ENCODE assay signal across 35 cellular contexts in the genomic region with DNA sequence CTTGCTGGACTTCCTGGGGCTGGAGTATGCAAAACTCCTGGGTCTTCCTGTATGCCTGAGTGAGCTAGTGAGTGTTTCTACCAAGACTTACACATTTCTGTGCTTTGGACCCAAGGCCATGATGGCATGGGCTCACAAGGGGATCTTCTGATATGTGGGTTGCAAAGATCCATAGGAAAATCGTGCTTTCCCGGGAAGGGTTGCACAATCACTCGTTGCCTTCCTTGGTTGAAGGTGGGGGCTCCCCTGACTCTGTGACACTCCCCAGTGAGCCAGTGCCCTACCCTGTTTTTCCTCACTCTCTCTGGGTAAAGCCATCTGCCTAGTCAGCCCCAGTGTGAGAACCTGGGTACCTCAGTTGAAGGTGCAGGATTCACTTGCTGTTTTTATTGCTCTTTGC.
DNase-seq lines count a peak whose midpoint lies in the region; ATAC-seq, FAIRE-seq and TF ChIP-seq lines count a peak whose summit lies in the region.
"Had no signal": no experiment of that assay in that cellular context is flagged by ENCODE, and none has a peak within 500 bp of the region (broad histone marks: within the 10 kb centered on the region; RNA-seq: fewer than 3 reads in every experiment).

No MANE protein-coding gene starts in this region.

- no peak overlapping the region for H2AK5ac ChIP-seq in IMR-90 (ENCODE audit: low read depth, low read length)

- BruUV-seq in HepG2 (replicated peaks; lab: Mats Ljungman, UMichigan) (no TSS peak), IMR-90 (replicated peaks; lab: Mats Ljungman, UMichigan) (no TSS peak)

- no peak overlapping the region for H3K4me3 ChIP-seq in HepG2 (replicated peaks in 1 of 3; ENCODE audit: insufficient read depth in 1 of 3, low read depth in 2 of 3, low read length in 3 of 3)
- no peak overlapping the region for H3K4me3 ChIP-seq in right lobe of liver
- H3K4me3 ChIP-seq in IMR-90 (ENCODE audit: insufficient read depth, low read depth, low read length), result no peak overlapping the region
- no peak overlapping the region for H3K4me3 ChIP-seq in aorta (ENCODE audit: low read length in 2 of 2)
- H3K4me3 ChIP-seq: A549; BLaER1; BLaER1 treated with 17β-estradiol and CSF1 and Interleukin-3, amounts not matched to agents 10 nM and 100 nM had no signal

- H2BK15ac ChIP-seq in IMR-90 (ENCODE audit: low read depth, low read length), result no peak overlapping the region

- intact Hi-C loops in HepG2 (cut with micrococcal nuclease; ENCODE audit: unreplicated experiment), result no loop called here
- intact Hi-C loops in right lobe of liver (cut with DNase I), result no loop called here
- intact Hi-C loops in IMR-90 (cut with micrococcal nuclease), result no loop called here
- intact Hi-C loops in aorta (cut with DNase I), result no loop called here

- no peak overlapping the region for H3K9ac ChIP-seq in HepG2 (ENCODE audit: insufficient read depth, low read depth, low read length)
- no peak overlapping the region for H3K9ac ChIP-seq in IMR-90 (ENCODE audit: low read depth, low read length)
- H3K9ac ChIP-seq: BLaER1; BLaER1 treated with 17β-estradiol and CSF1 and Interleukin-3, amounts not matched to agents 10 nM and 100 nM had no signal

- ATAC-seq in HepG2 (no peak), right lobe of liver (no peak), IMR-90 (ENCODE audit: low read depth) (no peak), GM18517 (IDR thresholded peaks at IDR 0.05; ENCODE audit: unreplicated experiment) (no peak), aorta (ENCODE audit: low FRiP score) (no peak)
- ATAC-seq: A549; CD8-positive, alpha-beta T cell had no signal

- H3K27ac ChIP-seq in HepG2 (ENCODE audit: extremely low read length, insufficient read depth, low read length) (no peak overlapping the region), right lobe of liver (no peak overlapping the region), IMR-90 (ENCODE audit: insufficient read depth, low read length) (no peak overlapping the region), aorta (ENCODE audit: low read depth in 1 of 2, low read length in 2 of 2) (no peak overlapping the region)
- H3K27ac ChIP-seq: 22Rv1; A549; BLaER1; BLaER1 treated with 17β-estradiol and CSF1 and Interleukin-3, amounts not matched to agents 10 nM and 100 nM; C4-2B had no signal

- no peak for FAIRE-seq in HepG2 (lab: Jason Lieb, UNC)
- FAIRE-seq: A204.1, A549, D721Med had no signal

- no peak overlapping the region for H2BK20ac ChIP-seq in IMR-90 (ENCODE audit: low read depth, low read length)

- no peak overlapping the region for H4K91ac ChIP-seq in IMR-90 (ENCODE audit: insufficient read depth, low read depth, low read length)

- no peak overlapping the region for H3K27ac Mint-ChIP-seq in endothelial cell (ENCODE audit: unreplicated experiment)
- H3K27ac Mint-ChIP-seq: B cell; CD14-positive monocyte; CD4-positive, alpha-beta memory T cell; CD4-positive, alpha-beta T cell; CD4-positive, CD25-positive, alpha-beta regulatory T cell; CD8-positive, alpha-beta memory T cell; CD8-positive, alpha-beta T cell had no signal

- no peak overlapping the region for H4K8ac ChIP-seq in IMR-90 (ENCODE audit: low read depth in 2 of 2, low read length in 2 of 2)

- H3K27me3 ChIP-seq in HepG2 (ENCODE audit: control insufficient read depth in 1 of 2, insufficient read depth in 2 of 2, low read length in 2 of 2) (no peaks in the 10 kb centered on the region), right lobe of liver (no peaks in the 10 kb centered on the region), IMR-90 (ENCODE audit: control insufficient read depth, insufficient read depth, low read length) (no peaks in the 10 kb centered on the region), aorta (ENCODE audit: control insufficient read depth in 1 of 2, insufficient read depth in 2 of 2, low read length in 1 of 2) (no peaks in the 10 kb centered on the region)
- H3K27me3 ChIP-seq: BE2C; BLaER1; BLaER1 treated with 17β-estradiol and CSF1 and Interleukin-3, amounts not matched to agents 10 nM and 100 nM had no signal

- H2BK120ac ChIP-seq in IMR-90 (ENCODE audit: low read depth, low read length), result no peak overlapping the region

- TF ChIP-seq RAD21 in HepG2 (CRISPR knock-in tag; IDR thresholded peaks at IDR 0.05) (no peak), IMR-90 (IDR thresholded peaks at IDR 0.05; ENCODE audit: low read length) (no peak)

- H3K4me2 ChIP-seq in HepG2 (ENCODE audit: low read depth, low read length) (no peak overlapping the region), IMR-90 (ENCODE audit: low read depth, low read length) (no peak overlapping the region)
- H3K4me2 ChIP-seq: A549; BLaER1; BLaER1 treated with 17β-estradiol and CSF1 and Interleukin-3, amounts not matched to agents 10 nM and 100 nM had no signal

- no peak overlapping the region for H2AK9ac ChIP-seq in IMR-90 (replicated peaks; ENCODE audit: low read depth, low read length, poor library complexity)

- no peak overlapping the region for H3K4ac ChIP-seq in IMR-90 (ENCODE audit: low read depth, low read length)

- no peaks in the 10 kb centered on the region for H3K79me2 ChIP-seq in HepG2 (ENCODE audit: insufficient read depth, low read length)

- no peaks in the 10 kb centered on the region for H3K79me1 ChIP-seq in IMR-90 (ENCODE audit: low read depth in 1 of 2, low read length in 2 of 2)

- in situ Hi-C loops in HepG2 (cut with HindIII; ENCODE audit: extremely low pct_ligation_motif_present, low pct_unique_long_range_greater_than_20kb) (no loop called here), IMR-90 (cut with MboI; ENCODE audit: low sequenced_read_pairs) (no loop called here)

- 0% methylated on average over 3 of the region's 3 CpGs for WGBS in HepG2 (ENCODE audit: low lambda C conversion rate)
- WGBS in right lobe of liver (ENCODE audit: insufficient coverage, low coverage, low lambda C conversion rate, missing lambda C conversion rate), result no CpG with 5 or more reads among the region's 3 CpGs
- no CpG with 5 or more reads among the region's 3 CpGs for WGBS in IMR-90 (ENCODE audit: extremely low coverage in 2 of 2, insufficient read length in 1 of 2), 2 experiments
- WGBS in aorta, 2 donors, result 93 to 94% methylated on average over 3 of the region's 3 CpGs

- H3K36me3 Mint-ChIP-seq in endothelial cell (ENCODE audit: low read depth, unreplicated experiment), result peaks cover 48% of the 10 kb centered on the region
- H3K36me3 Mint-ChIP-seq: CD14-positive monocyte; CD4-positive, CD25-positive, alpha-beta regulatory T cell had no signal

- no peaks in the 10 kb centered on the region for H3K4me1 Mint-ChIP-seq in endothelial cell (ENCODE audit: unreplicated experiment)
- H3K4me1 Mint-ChIP-seq: B cell; CD14-positive monocyte; CD4-positive, CD25-positive, alpha-beta regulatory T cell; CD8-positive, alpha-beta memory T cell had no signal

- H3K14ac ChIP-seq in IMR-90 (replicated peaks; ENCODE audit: low read depth, low read length), result no peak overlapping the region

- no peak overlapping the region for H4K5ac ChIP-seq in IMR-90 (ENCODE audit: low read depth, low read length)

- no peak overlapping the region for H3K56ac ChIP-seq in IMR-90 (ENCODE audit: extremely low read depth, insufficient read depth, low read length)

- POLR2A ChIA-PET in HepG2 (lab: Yijun Ruan, JAX), result no interaction called here
- POLR2A ChIA-PET in IMR-90 (lab: Charles Lee; ENCODE audit: unreplicated experiment), result interaction anchor here (0.6 kb wide), 1 partner anchor 506 kb away, joined by 3 read pairs; no protein-coding TSS in a partner anchor

- H3K18ac ChIP-seq in IMR-90 (ENCODE audit: low read depth, low read length), result no peak overlapping the region

- no peaks in the 10 kb centered on the region for H3K36me3 ChIP-seq in HepG2 (replicated peaks in 1 of 2; ENCODE audit: control insufficient read depth in 1 of 2, insufficient read depth in 2 of 2, low read length in 2 of 2)
- no peaks in the 10 kb centered on the region for H3K36me3 ChIP-seq in right lobe of liver
- H3K36me3 ChIP-seq in IMR-90 (ENCODE audit: control insufficient read depth, insufficient read depth, low read length), result no peaks in the 10 kb centered on the region
- no peaks in the 10 kb centered on the region for H3K36me3 ChIP-seq in aorta (ENCODE audit: control insufficient read depth in 1 of 2, insufficient read depth in 2 of 2, low read length in 1 of 2)
- H3K36me3 ChIP-seq: BE2C; BLaER1; BLaER1 treated with 17β-estradiol and CSF1 and Interleukin-3, amounts not matched to agents 10 nM and 100 nM had no signal

- dilution Hi-C loops in IMR-90 (cut with HindIII; ENCODE audit: low sequenced_read_pairs, unreplicated experiment), result no loop called here

- H3K23ac ChIP-seq in IMR-90 (ENCODE audit: low read depth, low read length), result no peak overlapping the region

- TF ChIP-seq POLR2A in HepG2 (IDR thresholded peaks at IDR 0.05; ENCODE audit: insufficient read depth in 1 of 2, low read depth in 2 of 2, low read length in 2 of 2) (no peak), right lobe of liver (IDR thresholded peaks at IDR 0.05) (no peak), IMR-90 (IDR thresholded peaks at IDR 0.05; ENCODE audit: low read depth, low read length) (no peak)

- H3K27me3 Mint-ChIP-seq in endothelial cell (ENCODE audit: unreplicated experiment), result peaks cover 6% of the 10 kb centered on the region
- H3K27me3 Mint-ChIP-seq: B cell; CD4-positive, alpha-beta T cell; CD4-positive, CD25-positive, alpha-beta regulatory T cell; CD8-positive, alpha-beta memory T cell had no signal

- TF ChIP-seq CTCF in HepG2 (CRISPR knock-in tag; IDR thresholded peaks at IDR 0.05), result no peak
- TF ChIP-seq CTCF in right lobe of liver (IDR thresholded peaks at IDR 0.05), result no peak
- TF ChIP-seq CTCF in IMR-90 (conservative IDR thresholded peaks at IDR 0.05; ENCODE audit: low read depth, low read length), result no peak
- TF ChIP-seq CTCF in endothelial cell (IDR thresholded peaks at IDR 0.05; ENCODE audit: unreplicated experiment), result no peak

- TF ChIP-seq EP300 in HepG2 (IDR thresholded peaks at IDR 0.05; ENCODE audit: low read depth in 2 of 2, low read length in 2 of 2) (no peak), HepG2 (CRISPR knock-in tag; IDR thresholded peaks at IDR 0.05; ENCODE audit: borderline replicate concordance) (no peak)

- H2AFZ ChIP-seq in HepG2 (ENCODE audit: low read length) (no peak overlapping the region), IMR-90 (replicated peaks; ENCODE audit: low read length, poor library complexity) (no peak overlapping the region)

- H3K4me1 ChIP-seq in HepG2 (ENCODE audit: insufficient read depth, low read length), result no peaks in the 10 kb centered on the region
- H3K4me1 ChIP-seq in right lobe of liver, result no peaks in the 10 kb centered on the region
- no peaks in the 10 kb centered on the region for H3K4me1 ChIP-seq in IMR-90 (ENCODE audit: control insufficient read depth, insufficient read depth, low read length)
- H3K4me1 ChIP-seq in aorta (ENCODE audit: control insufficient read depth in 1 of 2, insufficient read depth in 2 of 2, low read length in 2 of 2), result no peaks in the 10 kb centered on the region
- H3K4me1 ChIP-seq: A549, BE2C, BLaER1, Caco-2 had no signal

- DNase-seq in HepG2 (ENCODE audit: low spot score) (no peak), right lobe of liver (no peak), IMR-90 (no peak), endothelial cell (ENCODE audit: low spot score) (no peak), aorta (no peak)
- DNase-seq: 8988T; ACHN; AML-193; BE2C; C1 segment of cervical spinal cord; Caco-2; Calu3; CD4-positive, alpha-beta memory T cell; CD4-positive, alpha-beta T cell; CD4-positive, CD25-positive, alpha-beta regulatory T cell; CD8-positive, alpha-beta memory T cell; CD8-positive, alpha-beta T cell; COR-L47; DMS 273 treated with DMSO at 0.1 percent for 48 hours; DMS153; DMS53; DMS79; DMS79 treated with DMSO at 0.1 percent for 48 hours; DND-41; EL had no signal

- H3K9me3 Mint-ChIP-seq in endothelial cell (ENCODE audit: unreplicated experiment), result peaks cover 5% of the 10 kb centered on the region

- H4K20me1 ChIP-seq in HepG2 (ENCODE audit: insufficient read depth, low read length) (no peaks in the 10 kb centered on the region), IMR-90 (ENCODE audit: insufficient read depth, low read length) (no peaks in the 10 kb centered on the region)
- H4K20me1 ChIP-seq: BLaER1; BLaER1 treated with 17β-estradiol and CSF1 and Interleukin-3, amounts not matched to agents 10 nM and 100 nM had no signal

- H2BK5ac ChIP-seq in IMR-90 (ENCODE audit: low read depth, low read length, poor library complexity, severe bottlenecking), result no peak overlapping the region

- CTCF ChIA-PET in HepG2 (lab: Yijun Ruan, JAX; ENCODE audit: low intra/inter-chr PET ratio, low total read pairs), result no interaction called here
- CTCF ChIA-PET in IMR-90 (lab: Yijun Ruan, JAX), result interaction anchor here (0.6 kb wide), 1 partner anchor 124 kb away, joined by 3 read pairs; no protein-coding TSS in a partner anchor

- H3K9me3 ChIP-seq in HepG2 (ENCODE audit: low read length), result peaks cover 17% of the 10 kb centered on the region; the same call in 1 of the 2 replicates
- no peaks in the 10 kb centered on the region for H3K9me3 ChIP-seq in right lobe of liver
- H3K9me3 ChIP-seq in IMR-90 (ENCODE audit: control insufficient read depth, insufficient read depth, low read length), result no peaks in the 10 kb centered on the region; the same call in 1 of the 2 replicates
- no peaks in the 10 kb centered on the region for H3K9me3 ChIP-seq in aorta (ENCODE audit: control insufficient read depth, low read length)
- H3K9me3 ChIP-seq: A549, BE2C, BLaER1 had no signal

- no peaks in the 10 kb centered on the region for H3K9me1 ChIP-seq in IMR-90 (ENCODE audit: insufficient read depth, low read length)

- peak overlapping the region; percentile 81 for H3K4me3 Mint-ChIP-seq in endothelial cell (ENCODE audit: unreplicated experiment)
- H3K4me3 Mint-ChIP-seq: B cell; CD14-positive monocyte; CD4-positive, alpha-beta memory T cell; CD4-positive, alpha-beta T cell; CD4-positive, CD25-positive, alpha-beta regulatory T cell; CD8-positive, alpha-beta memory T cell; CD8-positive, alpha-beta T cell had no signal
